27 cellular contexts compared by ENCODE assay signal in the genomic region with DNA sequence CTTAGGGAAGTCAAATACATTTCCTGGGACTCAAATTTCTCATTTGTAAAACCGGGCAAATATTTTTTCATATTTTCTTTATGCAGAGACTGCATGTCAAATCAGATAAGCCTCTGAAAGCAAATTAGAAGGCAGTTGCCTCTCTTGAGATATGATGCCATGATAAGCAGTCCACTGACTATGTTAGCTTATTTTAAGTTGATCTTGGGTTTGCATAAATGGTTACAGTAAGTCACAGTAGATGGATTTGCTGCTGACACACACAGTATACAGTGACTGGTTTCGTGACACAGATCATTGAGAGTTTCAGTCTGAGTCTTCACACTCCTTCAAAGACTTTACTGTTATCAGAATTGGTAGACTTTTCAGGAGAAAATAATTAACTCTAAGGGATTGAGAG.
"Had no signal": no experiment of that assay in that cellular context is flagged by ENCODE, and none has a peak within 500 bp of the region (broad histone marks: within the 10 kb centered on the region; RNA-seq: fewer than 3 reads in every experiment).

No MANE protein-coding gene starts in this region.

- H3K36me3 ChIP-seq: MG63, Peyer's patch had no signal

- DNase-seq: activated CD4-positive, alpha-beta memory T cell treated with anti-CD3 and anti-CD28 coated beads, Interleukin-2, amount 10 ng/mL, durations not matched to agents 7 days and 5 days; activated CD4-positive, alpha-beta T cell treated with anti-CD3 and anti-CD28 coated beads for 36 hours; activated CD4-positive, alpha-beta T cell treated with anti-CD3 and anti-CD28 coated beads, Interleukin-2, amount 50 U/mL, for 1 hour; activated CD4-positive, CD25-positive, alpha-beta regulatory T cell; activated gamma-delta T cell; activated naive CD4-positive, alpha-beta T cell treated with anti-CD3 and anti-CD28 coated beads for 36 hours; activated T-cell treated with anti-CD3 and anti-CD28 coated beads for 4 hours; activated T-cell treated with anti-CD3 and anti-CD28 coated beads, Interleukin-2, amount 50 U/mL, for 48 hours; amygdala; MG63; MV-4-11; NCI-H1092 treated with DMSO at 0.1 percent for 48 hours; NCI-H1417 treated with DMSO at 0.1 percent for 48 hours; NCI-H1694; NCI-H2029; NCI-H2107; NCI-H2171 treated with DMSO at 0.1 percent for 48 hours; NCI-H510A treated with DMSO at 0.1 percent for 48 hours; NCI-H774; Peyer's patch; Right ventricle myocardium superior; T-helper 1 cell had no signal

- H3K4me1 Mint-ChIP-seq: activated CD4-positive, alpha-beta memory T cell treated with anti-CD3 and anti-CD28 coated beads, Interleukin-2, amount 10 ng/mL, durations not matched to agents 7 days and 5 days; activated CD4-positive, alpha-beta T cell treated with anti-CD3 and anti-CD28 coated beads for 36 hours; activated T-helper 17 cell treated with anti-CD3 and anti-CD28 coated beads, Interleukin-2, amount 50 U/mL, for 72 hours had no signal

- H3K4me3 ChIP-seq: MG63, Peyer's patch had no signal

- H3K4me3 Mint-ChIP-seq: activated CD4-positive, alpha-beta memory T cell treated with anti-CD3 and anti-CD28 coated beads, Interleukin-2, amount 10 ng/mL, durations not matched to agents 7 days and 5 days; activated CD4-positive, alpha-beta T cell treated with anti-CD3 and anti-CD28 coated beads for 36 hours; activated naive CD4-positive, alpha-beta T cell treated with anti-CD3 and anti-CD28 coated beads for 36 hours; activated naive CD8-positive, alpha-beta T cell; activated T-helper 17 cell treated with anti-CD3 and anti-CD28 coated beads, Interleukin-2, amount 50 U/mL, for 72 hours; brain had no signal

- H3K36me3 Mint-ChIP-seq: activated naive CD8-positive, alpha-beta T cell; brain had no signal

- H3K27me3 ChIP-seq: MG63, Peyer's patch had no signal

- H3K9me3 ChIP-seq: MG63, Peyer's patch had no signal

- H3K4me1 ChIP-seq: Peyer's patch had no signal

- H3K27ac Mint-ChIP-seq: activated CD4-positive, alpha-beta memory T cell treated with anti-CD3 and anti-CD28 coated beads, Interleukin-2, amount 10 ng/mL, durations not matched to agents 7 days and 5 days; activated CD4-positive, alpha-beta T cell treated with anti-CD3 and anti-CD28 coated beads for 36 hours; activated naive CD4-positive, alpha-beta T cell treated with anti-CD3 and anti-CD28 coated beads for 36 hours; activated naive CD8-positive, alpha-beta T cell; activated T-helper 17 cell treated with anti-CD3 and anti-CD28 coated beads, Interleukin-2, amount 50 U/mL, for 72 hours; brain had no signal

- H3K27me3 Mint-ChIP-seq: activated CD4-positive, alpha-beta memory T cell treated with anti-CD3 and anti-CD28 coated beads, Interleukin-2, amount 10 ng/mL, durations not matched to agents 7 days and 5 days; activated CD4-positive, alpha-beta T cell treated with anti-CD3 and anti-CD28 coated beads for 36 hours; activated naive CD8-positive, alpha-beta T cell; activated T-helper 17 cell treated with anti-CD3 and anti-CD28 coated beads, Interleukin-2, amount 50 U/mL, for 72 hours; brain had no signal

- H3K27ac ChIP-seq: Peyer's patch, RWPE1, VCaP had no signal

- ATAC-seq: activated CD4-positive, alpha-beta T cell treated with anti-CD3 and anti-CD28 coated beads for 36 hours; activated T-helper 17 cell treated with anti-CD3 and anti-CD28 coated beads, Interleukin-2, amount 50 U/mL, for 72 hours had no signal
